ENCODE assay signal across 1 cellular context in the genomic region with DNA sequence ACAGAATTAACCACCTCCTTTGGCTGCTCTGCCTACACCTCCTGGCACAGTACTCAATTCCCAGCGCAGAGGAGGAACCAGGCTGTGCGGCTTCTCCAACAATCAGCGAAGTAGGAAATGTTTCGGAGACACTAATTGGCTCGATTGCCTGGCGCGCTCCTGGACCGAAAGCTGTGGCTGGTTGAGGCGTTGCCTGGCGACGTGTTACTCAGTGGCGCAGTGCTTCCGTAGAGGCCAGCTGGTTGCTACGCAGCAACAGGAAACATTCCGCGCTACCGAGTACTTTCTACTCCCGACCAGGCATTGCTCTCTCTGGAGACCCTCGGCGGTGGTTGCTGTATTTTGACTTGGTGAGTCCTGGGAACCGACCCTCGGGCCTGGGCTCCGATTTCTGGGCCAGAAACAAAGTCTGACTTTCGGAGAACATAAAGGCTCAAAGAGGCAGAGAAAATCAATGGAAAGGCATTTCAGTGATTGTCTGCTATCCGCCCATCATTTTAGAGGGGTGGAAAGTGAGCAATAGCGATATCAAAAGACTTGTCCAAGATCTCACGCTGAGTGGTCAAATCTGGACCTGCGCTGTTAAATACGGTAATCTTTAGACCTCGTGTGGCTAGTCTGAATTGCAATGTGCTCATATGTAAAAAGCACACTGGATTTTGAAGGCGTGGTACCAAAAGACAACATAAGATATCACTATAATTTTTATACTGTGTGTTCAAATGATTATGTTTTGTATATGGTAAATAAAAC.
TF ChIP-seq lines count a peak whose summit lies in the region.

A gene with protein sequence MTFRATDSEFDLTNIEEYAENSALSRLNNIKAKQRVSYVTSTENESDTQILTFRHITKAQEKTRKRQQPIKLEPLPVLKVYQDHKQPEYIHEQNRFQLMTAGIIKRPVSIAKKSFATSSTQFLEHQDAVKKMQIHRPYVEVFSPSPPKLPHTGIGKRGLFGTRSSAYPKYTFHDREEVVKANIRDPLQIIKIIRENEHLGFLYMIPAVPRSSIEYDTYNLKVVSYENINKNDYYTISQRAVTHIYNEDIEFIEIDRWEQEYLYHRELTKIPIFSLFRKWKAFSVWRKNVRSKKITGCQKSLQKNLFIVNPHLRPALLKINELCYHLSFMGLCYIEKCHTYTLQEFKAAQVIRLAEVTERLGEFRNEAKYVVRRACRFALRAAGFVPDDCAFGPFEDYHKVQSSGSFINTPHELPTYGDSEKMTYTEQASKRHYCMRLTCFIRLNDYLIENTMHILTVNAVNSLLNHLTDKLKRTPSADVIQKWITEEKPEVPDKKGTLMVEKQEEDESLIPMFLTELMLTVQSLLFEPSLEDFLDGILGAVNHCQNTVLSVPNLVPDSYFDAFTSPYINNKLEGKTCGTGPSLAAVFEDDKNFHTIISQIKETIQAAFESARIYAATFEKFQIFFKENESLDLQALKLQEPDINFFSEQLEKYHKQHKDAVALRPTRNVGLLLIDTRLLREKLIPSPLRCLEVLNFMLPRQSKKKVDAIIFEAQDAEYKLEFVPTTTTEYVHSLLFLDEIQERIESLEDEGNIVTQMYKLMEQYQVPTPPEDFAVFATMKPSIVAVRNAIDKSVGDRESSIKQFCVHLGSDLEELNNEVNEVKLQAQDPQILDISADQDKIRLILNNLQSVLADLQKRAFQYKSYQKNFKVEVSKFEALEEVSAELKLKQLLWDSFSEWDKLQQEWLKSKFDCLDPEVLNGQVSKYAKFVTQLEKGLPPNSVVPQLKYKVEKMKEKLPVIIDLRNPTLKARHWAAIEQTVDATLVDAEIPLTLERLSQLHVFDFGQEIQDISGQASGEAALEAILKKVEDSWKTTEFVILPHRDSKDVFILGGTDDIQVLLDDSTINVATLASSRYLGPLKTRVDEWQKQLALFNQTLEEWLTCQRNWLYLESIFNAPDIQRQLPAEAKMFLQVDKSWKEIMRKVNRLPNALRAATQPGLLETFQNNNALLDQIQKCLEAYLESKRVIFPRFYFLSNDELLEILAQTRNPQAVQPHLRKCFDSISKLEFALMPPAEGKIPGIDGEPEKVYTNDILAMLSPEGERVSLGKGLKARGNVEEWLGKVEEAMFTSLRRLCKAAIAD (N-terminal part only) (plus strand): TSS at position 265 of the 753 bp plus-strand sequence. CDS start 1,329 bp downstream, outside the sequence.

TF ChIP-seq in A549, 52 proteins besides CTCF, POLR2A, EP300 and RAD21 (continued from another document):
- TF ChIP-seq, protein P1, sequence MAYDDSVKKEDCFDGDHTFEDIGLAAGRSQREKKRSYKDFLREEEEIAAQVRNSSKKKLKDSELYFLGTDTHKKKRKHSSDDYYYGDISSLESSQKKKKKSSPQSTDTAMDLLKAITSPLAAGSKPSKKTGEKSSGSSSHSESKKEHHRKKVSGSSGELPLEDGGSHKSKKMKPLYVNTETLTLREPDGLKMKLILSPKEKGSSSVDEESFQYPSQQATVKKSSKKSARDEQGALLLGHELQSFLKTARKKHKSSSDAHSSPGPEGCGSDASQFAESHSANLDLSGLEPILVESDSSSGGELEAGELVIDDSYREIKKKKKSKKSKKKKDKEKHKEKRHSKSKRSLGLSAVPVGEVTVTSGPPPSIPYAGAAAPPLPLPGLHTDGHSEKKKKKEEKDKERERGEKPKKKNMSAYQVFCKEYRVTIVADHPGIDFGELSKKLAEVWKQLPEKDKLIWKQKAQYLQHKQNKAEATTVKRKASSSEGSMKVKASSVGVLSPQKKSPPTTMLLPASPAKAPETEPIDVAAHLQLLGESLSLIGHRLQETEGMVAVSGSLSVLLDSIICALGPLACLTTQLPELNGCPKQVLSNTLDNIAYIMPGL (CRISPR knock-in tag; IDR thresholded peaks at IDR 0.05; ENCODE audit: borderline replicate concordance): no peak
- TF ChIP-seq POLR2AphosphoS2 (conservative IDR thresholded peaks at IDR 0.05; ENCODE audit: low read length): no peak
- no peak for TF ChIP-seq SMC3 (IDR thresholded peaks at IDR 0.05)
- TF ChIP-seq, protein P2, sequence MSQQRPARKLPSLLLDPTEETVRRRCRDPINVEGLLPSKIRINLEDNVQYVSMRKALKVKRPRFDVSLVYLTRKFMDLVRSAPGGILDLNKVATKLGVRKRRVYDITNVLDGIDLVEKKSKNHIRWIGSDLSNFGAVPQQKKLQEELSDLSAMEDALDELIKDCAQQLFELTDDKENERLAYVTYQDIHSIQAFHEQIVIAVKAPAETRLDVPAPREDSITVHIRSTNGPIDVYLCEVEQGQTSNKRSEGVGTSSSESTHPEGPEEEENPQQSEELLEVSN (IDR thresholded peaks at IDR 0.05; ENCODE audit: borderline replicate concordance, low read depth): no peak
- TF ChIP-seq SREBF2 (IDR thresholded peaks at IDR 0.05): peak; percentile 23; the same call in 1 of the 2 replicates
- TF ChIP-seq, protein P3, sequence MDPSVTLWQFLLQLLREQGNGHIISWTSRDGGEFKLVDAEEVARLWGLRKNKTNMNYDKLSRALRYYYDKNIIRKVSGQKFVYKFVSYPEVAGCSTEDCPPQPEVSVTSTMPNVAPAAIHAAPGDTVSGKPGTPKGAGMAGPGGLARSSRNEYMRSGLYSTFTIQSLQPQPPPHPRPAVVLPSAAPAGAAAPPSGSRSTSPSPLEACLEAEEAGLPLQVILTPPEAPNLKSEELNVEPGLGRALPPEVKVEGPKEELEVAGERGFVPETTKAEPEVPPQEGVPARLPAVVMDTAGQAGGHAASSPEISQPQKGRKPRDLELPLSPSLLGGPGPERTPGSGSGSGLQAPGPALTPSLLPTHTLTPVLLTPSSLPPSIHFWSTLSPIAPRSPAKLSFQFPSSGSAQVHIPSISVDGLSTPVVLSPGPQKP (IDR thresholded peaks at IDR 0.05; ENCODE audit: low read depth, low read length): no peak
